In genomic region chr5:84162695-84163094, GRCh38 we compare ENCODE assay signal across 35 cellular contexts.
DNase-seq lines count a peak whose midpoint lies in the region; ATAC-seq, FAIRE-seq and TF ChIP-seq lines count a peak whose summit lies in the region.
"Had no signal": no experiment of that assay in that cellular context is flagged by ENCODE, and none has a peak within 500 bp of the region (broad histone marks: within the 10 kb centered on the region; RNA-seq: fewer than 3 reads in every experiment).

No MANE protein-coding gene starts in this region.

- H3K9me3 Mint-ChIP-seq in progenitor cell of endocrine pancreas (ENCODE audit: low read depth) = no peaks in the 10 kb centered on the region
- H3K9me3 Mint-ChIP-seq: CD4-positive, alpha-beta T cell; CD8-positive, alpha-beta T cell had no signal

- BruUV-seq in HepG2 (replicated peaks; lab: Mats Ljungman, UMichigan) = no TSS peak

- intact Hi-C loops in HepG2 (cut with micrococcal nuclease; ENCODE audit: unreplicated experiment) (no loop called here), right lobe of liver (cut with DNase I) (no loop called here), left colon (cut with DNase I, micrococcal nuclease) (no loop called here)

- CTCF ChIA-PET in HepG2 (lab: Yijun Ruan, JAX; ENCODE audit: low intra/inter-chr PET ratio, low total read pairs) = no interaction called here
- CTCF ChIA-PET in HEK293 (lab: Yijun Ruan, JAX) = interaction anchor here (0.9 kb wide), 1 partner anchor 16 kb away, joined by 3 read pairs; no protein-coding TSS in a partner anchor

- no peak for DNase-seq in HepG2 (ENCODE audit: low spot score)
- DNase-seq in right lobe of liver = no peak
- peak; percentile 14 for DNase-seq in fibroblast of peridontal ligament (ENCODE audit: extremely low read depth)
- no peak for DNase-seq in left colon
- DNase-seq in progenitor cell of endocrine pancreas (ENCODE audit: low spot score, unreplicated experiment) = no peak
- no peak for DNase-seq in GM19240 (ENCODE audit: insufficient read length, low spot score)
- no peak for DNase-seq in effector CD4-positive, alpha-beta T cell
- DNase-seq: 8988T; ACHN; AML-193; BE2C; C1 segment of cervical spinal cord; Caco-2; Calu3; CD4-positive, alpha-beta memory T cell; CD4-positive, alpha-beta T cell; CD4-positive, CD25-positive, alpha-beta regulatory T cell; CD8-positive, alpha-beta memory T cell; CD8-positive, alpha-beta T cell; COR-L47; DMS 273 treated with DMSO at 0.1 percent for 48 hours; DMS153; DMS53; DMS79; DMS79 treated with DMSO at 0.1 percent for 48 hours; DND-41; EL had no signal

- H3K79me2 ChIP-seq in HepG2 (ENCODE audit: insufficient read depth, low read length) = no peaks in the 10 kb centered on the region

- no peak overlapping the region for H3K4me3 Mint-ChIP-seq in progenitor cell of endocrine pancreas (ENCODE audit: low read depth)
- H3K4me3 Mint-ChIP-seq: B cell; CD14-positive monocyte; CD4-positive, alpha-beta memory T cell; CD4-positive, alpha-beta T cell; CD4-positive, CD25-positive, alpha-beta regulatory T cell; CD8-positive, alpha-beta memory T cell; CD8-positive, alpha-beta T cell had no signal

- TF ChIP-seq EP300 in HepG2 (IDR thresholded peaks at IDR 0.05; ENCODE audit: low read depth in 2 of 2, low read length in 2 of 2) = no peak
- no peak for TF ChIP-seq EP300 in HepG2 (CRISPR knock-in tag; IDR thresholded peaks at IDR 0.05; ENCODE audit: borderline replicate concordance)

- H3K27ac Mint-ChIP-seq in progenitor cell of endocrine pancreas = no peak overlapping the region
- H3K27ac Mint-ChIP-seq: B cell; CD14-positive monocyte; CD4-positive, alpha-beta memory T cell; CD4-positive, alpha-beta T cell; CD4-positive, CD25-positive, alpha-beta regulatory T cell; CD8-positive, alpha-beta memory T cell; CD8-positive, alpha-beta T cell had no signal

- no peaks in the 10 kb centered on the region for H3K4me1 Mint-ChIP-seq in progenitor cell of endocrine pancreas (ENCODE audit: low read depth)
- H3K4me1 Mint-ChIP-seq: B cell; CD14-positive monocyte; CD4-positive, alpha-beta memory T cell; CD4-positive, CD25-positive, alpha-beta regulatory T cell; CD8-positive, alpha-beta memory T cell had no signal

- H3K27me3 ChIP-seq in HepG2 (ENCODE audit: control insufficient read depth in 1 of 2, insufficient read depth in 2 of 2, low read length in 2 of 2) (no peaks in the 10 kb centered on the region), right lobe of liver (no peaks in the 10 kb centered on the region)
- H3K27me3 ChIP-seq: BE2C; BLaER1; BLaER1 treated with 17β-estradiol and CSF1 and Interleukin-3, amounts not matched to agents 10 nM and 100 nM had no signal

- no peaks in the 10 kb centered on the region for H3K27me3 Mint-ChIP-seq in progenitor cell of endocrine pancreas
- H3K27me3 Mint-ChIP-seq: B cell; CD4-positive, alpha-beta memory T cell; CD4-positive, alpha-beta T cell; CD4-positive, CD25-positive, alpha-beta regulatory T cell; CD8-positive, alpha-beta memory T cell had no signal

- no peak overlapping the region for H3K9ac ChIP-seq in HepG2 (ENCODE audit: insufficient read depth, low read depth, low read length)
- H3K9ac ChIP-seq: BLaER1; BLaER1 treated with 17β-estradiol and CSF1 and Interleukin-3, amounts not matched to agents 10 nM and 100 nM had no signal

- no peaks in the 10 kb centered on the region for H3K36me3 Mint-ChIP-seq in progenitor cell of endocrine pancreas (ENCODE audit: insufficient read depth)
- H3K36me3 Mint-ChIP-seq: CD14-positive monocyte; CD4-positive, alpha-beta memory T cell; CD4-positive, CD25-positive, alpha-beta regulatory T cell; CD8-positive, alpha-beta memory T cell; CD8-positive, alpha-beta T cell had no signal

- FAIRE-seq in HepG2 (lab: Jason Lieb, UNC) = no peak
- FAIRE-seq: A549 had no signal

- no peak overlapping the region for H2AFZ ChIP-seq in HepG2 (ENCODE audit: low read length)

- H3K4me1 ChIP-seq in HepG2 (ENCODE audit: insufficient read depth, low read length) (no peaks in the 10 kb centered on the region), right lobe of liver (no peaks in the 10 kb centered on the region), HEK293 (ENCODE audit: control insufficient read depth, insufficient read depth, low read length) (no peaks in the 10 kb centered on the region)
- H3K4me1 ChIP-seq: A549, BE2C, BLaER1, Caco-2 had no signal

- no peak for ATAC-seq in HepG2
- no peak for ATAC-seq in right lobe of liver
- peak; percentile 52 for ATAC-seq in left colon
- ATAC-seq: A549; CD8-positive, alpha-beta T cell had no signal

- H3K4me3 ChIP-seq in HepG2 (replicated peaks in 1 of 3; ENCODE audit: insufficient read depth in 1 of 3, low read depth in 2 of 3, low read length in 3 of 3) (no peak overlapping the region), right lobe of liver (no peak overlapping the region), HEK293 (ENCODE audit: low read depth, low read length) (no peak overlapping the region)
- H3K4me3 ChIP-seq: A549; BLaER1; BLaER1 treated with 17β-estradiol and CSF1 and Interleukin-3, amounts not matched to agents 10 nM and 100 nM had no signal

- H3K27ac ChIP-seq in HepG2 (ENCODE audit: extremely low read length, insufficient read depth, low read length) (no peak overlapping the region), right lobe of liver (no peak overlapping the region), HEK293 (ENCODE audit: extremely low read depth, low read depth, low read length) (no peak overlapping the region)
- H3K27ac ChIP-seq: 22Rv1; A549; BLaER1; BLaER1 treated with 17β-estradiol and CSF1 and Interleukin-3, amounts not matched to agents 10 nM and 100 nM; C4-2B had no signal

- H4K20me1 ChIP-seq in HepG2 (ENCODE audit: insufficient read depth, low read length) = no peaks in the 10 kb centered on the region
- H4K20me1 ChIP-seq: BLaER1; BLaER1 treated with 17β-estradiol and CSF1 and Interleukin-3, amounts not matched to agents 10 nM and 100 nM had no signal

- H3K4me2 ChIP-seq in HepG2 (ENCODE audit: low read depth, low read length) = no peak overlapping the region
- H3K4me2 ChIP-seq: A549; BLaER1; BLaER1 treated with 17β-estradiol and CSF1 and Interleukin-3, amounts not matched to agents 10 nM and 100 nM had no signal

- no peak for TF ChIP-seq CTCF in HepG2 (CRISPR knock-in tag; IDR thresholded peaks at IDR 0.05)
- no peak for TF ChIP-seq CTCF in right lobe of liver (IDR thresholded peaks at IDR 0.05)
- TF ChIP-seq CTCF in HEK293 (tag by site-specific recombination; IDR thresholded peaks at IDR 0.05) = no peak
- TF ChIP-seq CTCF in progenitor cell of endocrine pancreas (IDR thresholded peaks at IDR 0.05; ENCODE audit: unreplicated experiment) = no peak

- in situ Hi-C loops in HepG2 (cut with HindIII; ENCODE audit: extremely low pct_ligation_motif_present, low pct_unique_long_range_greater_than_20kb) = no loop called here

- no peaks in the 10 kb centered on the region for H3K9me3 ChIP-seq in HepG2 (ENCODE audit: low read length)
- H3K9me3 ChIP-seq in right lobe of liver = no peaks in the 10 kb centered on the region
- H3K9me3 ChIP-seq in HEK293 (ENCODE audit: control insufficient read depth, insufficient read depth, low read depth, low read length) = no peaks in the 10 kb centered on the region
- H3K9me3 ChIP-seq: A549; BE2C; BLaER1; BLaER1 treated with 17β-estradiol and CSF1 and Interleukin-3, amounts not matched to agents 10 nM and 100 nM; Caco-2 had no signal

- TF ChIP-seq RAD21 in HepG2 (CRISPR knock-in tag; IDR thresholded peaks at IDR 0.05) = no peak

- TF ChIP-seq POLR2A in HepG2 (IDR thresholded peaks at IDR 0.05; ENCODE audit: insufficient read depth in 1 of 2, low read depth in 2 of 2, low read length in 2 of 2) = no peak
- TF ChIP-seq POLR2A in right lobe of liver (IDR thresholded peaks at IDR 0.05) = no peak

- 2% methylated on average over 1 of the region's 1 CpG for WGBS in HepG2 (ENCODE audit: low lambda C conversion rate)
- WGBS in right lobe of liver (ENCODE audit: insufficient coverage, low coverage, low lambda C conversion rate, missing lambda C conversion rate) = 38% methylated on average over 1 of the region's 1 CpG

- H3K36me3 ChIP-seq in HepG2 (replicated peaks in 1 of 2; ENCODE audit: control insufficient read depth in 1 of 2, insufficient read depth in 2 of 2, low read length in 2 of 2) = no peaks in the 10 kb centered on the region
- no peaks in the 10 kb centered on the region for H3K36me3 ChIP-seq in right lobe of liver
- H3K36me3 ChIP-seq in HEK293 (ENCODE audit: control insufficient read depth in 2 of 2, insufficient read depth in 1 of 2, low read length in 2 of 2) = no peaks in the 10 kb centered on the region
- H3K36me3 ChIP-seq: BE2C; BLaER1; BLaER1 treated with 17β-estradiol and CSF1 and Interleukin-3, amounts not matched to agents 10 nM and 100 nM had no signal

- POLR2A ChIA-PET in HepG2 (lab: Yijun Ruan, JAX) (no interaction called here), HEK293 (lab: Yijun Ruan, JAX) (no interaction called here)

TF ChIP-seq in HepG2, 621 proteins besides CTCF, POLR2A, EP300 and RAD21 (continues in another document):
- TF ChIP-seq PTBP1 (IDR thresholded peaks at IDR 0.05; ENCODE audit: low read depth, low read length, poor library complexity, severe bottlenecking) (no peak), RXRA (CRISPR knock-in tag; IDR thresholded peaks at IDR 0.05) (no peak), ATF7 (IDR thresholded peaks at IDR 0.05) (peak; percentile 68), ATF7 (CRISPR knock-in tag; IDR thresholded peaks at IDR 0.05) (no peak)

TF ChIP-seq in HEK293, 187 proteins besides CTCF, POLR2A, EP300 and RAD21:
- TF ChIP-seq ZNF600 (tag by site-specific recombination; IDR thresholded peaks at IDR 0.05) (no peak), ATF2 (tag by site-specific recombination; IDR thresholded peaks at IDR 0.05; ENCODE audit: low read depth) (0 out of 2 replicates have a peak, but pooled peaks have one; percentile 9)

Comparison
In these comparisons a context has a peak if more than half of its experiments do, and no peak if none do; other contexts are left out.
1. Of the 63 proteins assayed by ChIP-seq in both HepG2 and HEK293: peak only in HepG2: none; only in HEK293: ATF2; in both: none; in neither: 62.